Comparison of ENCODE assay signal across 9 cellular contexts in genomic region chr12:122063691-122064033, GRCh38. TPM values are rescaled to one million over a fixed set of nuclear protein-coding genes. Genes with fewer than 3 reads are reported as not detected.
DNase-seq lines count a peak whose midpoint lies in the region; ATAC-seq and TF ChIP-seq lines count a peak whose summit lies in the region.
"Had no signal": no experiment of that assay in that cellular context is flagged by ENCODE, and none has a peak within 500 bp of the region (broad histone marks: within the 10 kb centered on the region; RNA-seq: fewer than 3 reads in every experiment).

No MANE protein-coding gene starts in this region.

- dilution Hi-C loops in mammary epithelial cell (cut with HindIII; ENCODE audit: low sequenced_read_pairs), result loop anchor here (10.0 kb wide), 1 partner anchor 101 kb away; no protein-coding TSS in a partner anchor

- no peak overlapping the region for H3K4me3 ChIP-seq in mammary epithelial cell (replicated peaks in 1 of 3; ENCODE audit: insufficient read depth in 1 of 3, low read depth in 2 of 3, low read length in 3 of 3)
- H3K4me3 ChIP-seq in coronary artery, result peak overlapping the region; percentile 58
- no peak overlapping the region for H3K4me3 ChIP-seq in mucosa of stomach (ENCODE audit: low read length)
- peak overlapping the region; percentile 12 for H3K4me3 ChIP-seq in upper lobe of right lung

- H3K9me3 ChIP-seq in mammary epithelial cell (replicated peaks; ENCODE audit: insufficient read depth, low read length), result no peaks in the 10 kb centered on the region
- no peaks in the 10 kb centered on the region for H3K9me3 ChIP-seq in mucosa of stomach (ENCODE audit: control insufficient read depth, low read length)
- no peaks in the 10 kb centered on the region for H3K9me3 ChIP-seq in upper lobe of right lung

- TF ChIP-seq CTCF in MCF 10A (IDR thresholded peaks at IDR 0.05; ENCODE audit: unreplicated experiment) (no peak), mammary epithelial cell (conservative IDR thresholded peaks at IDR 0.05 in 1 of 2, IDR thresholded peaks at IDR 0.05 in 1 of 2; ENCODE audit: extremely low read depth in 1 of 2, insufficient read depth in 1 of 2, low read depth in 1 of 2, low read length in 2 of 2) (no peak), coronary artery (IDR thresholded peaks at IDR 0.05) (no peak), upper lobe of right lung (IDR thresholded peaks at IDR 0.05) (no peak)

- peaks cover 31% of the 10 kb centered on the region for H3K36me3 Mint-ChIP-seq in MCF 10A (ENCODE audit: insufficient read depth, unreplicated experiment)

- POLR2A ChIA-PET in MCF 10A (lab: Yijun Ruan, JAX), result interaction anchor here (0.5 to 1.8 kb wide), 8 partner anchors 9 to 127 kb away, joined by 3 to 12 read pairs (median 6); partner anchors contain the start of gene MLXIP

- no peaks in the 10 kb centered on the region for H3K27me3 ChIP-seq in mammary epithelial cell (ENCODE audit: insufficient read depth, low read length)
- no peaks in the 10 kb centered on the region for H3K27me3 ChIP-seq in mucosa of stomach (ENCODE audit: control insufficient read depth, insufficient read depth, low read length)
- H3K27me3 ChIP-seq in upper lobe of right lung, result no peaks in the 10 kb centered on the region

- DNase-seq in MCF 10A (ENCODE audit: unreplicated experiment) (no peak), mammary epithelial cell (no peak), coronary artery (ENCODE audit: low spot score) (no peak), upper lobe of right lung (no peak), NCI-H345 treated with DMSO at 0.1 percent for 48 hours (lab: John Stamatoyannopoulos, UW; ENCODE audit: unreplicated experiment) (no peak)
- DNase-seq in central memory CD4-positive, alpha-beta T cell, result no peak
- no peak for DNase-seq in activated effector memory CD4-positive, alpha-beta T cell treated with anti-CD3 and anti-CD28 coated beads, Interleukin-2, amount 50 U/mL, for 16 hours

- peak overlapping the region; percentile 87 for H3K27ac Mint-ChIP-seq in MCF 10A (ENCODE audit: low read depth, unreplicated experiment)

- H3K27ac ChIP-seq in mammary epithelial cell (ENCODE audit: insufficient read depth, low read depth, low read length) (no peak overlapping the region), coronary artery (peak overlapping the region; percentile 74 to 92), upper lobe of right lung (peak overlapping the region; percentile 72)

- intact Hi-C loops in MCF 10A (cut with micrococcal nuclease), result no loop called here
- intact Hi-C loops in mammary epithelial cell (cut with micrococcal nuclease), result loop anchor here (1.0 kb wide), 1 partner anchor 128 kb away; no protein-coding TSS in a partner anchor
- intact Hi-C loops in upper lobe of right lung (cut with DNase I), result no loop called here

- WGBS in mammary epithelial cell (ENCODE audit: low coverage, missing lambda C conversion rate), result 100% methylated on average over 1 of the region's 6 CpGs

- ATAC-seq in upper lobe of right lung, result no peak

- CTCF ChIA-PET in MCF 10A (lab: Yijun Ruan, JAX) (interaction anchor here (1.3 to 3.1 kb wide), 4 partner anchors 9 to 162 kb away, joined by 4 to 26 read pairs (median 7); partner anchors contain the start of gene DIABLO), mammary epithelial cell (lab: Charles Lee; ENCODE audit: low non-redundant PET) (no interaction called here)

- no peak overlapping the region for H2AFZ ChIP-seq in mammary epithelial cell (ENCODE audit: low read depth, low read length)

- peaks cover 16% of the 10 kb centered on the region for H3K4me1 ChIP-seq in mammary epithelial cell (ENCODE audit: insufficient read depth, low read length)
- H3K4me1 ChIP-seq in mucosa of stomach (ENCODE audit: control insufficient read depth, insufficient read depth, low read length), result peaks cover 45% of the 10 kb centered on the region
- peaks cover 34% of the 10 kb centered on the region for H3K4me1 ChIP-seq in upper lobe of right lung

- H4K20me1 ChIP-seq in mammary epithelial cell (ENCODE audit: insufficient read depth, low read length), result no peaks in the 10 kb centered on the region

- H3K79me2 ChIP-seq in mammary epithelial cell (ENCODE audit: insufficient read depth, low read length), result no peaks in the 10 kb centered on the region

- no peaks in the 10 kb centered on the region for H3K27me3 Mint-ChIP-seq in MCF 10A (ENCODE audit: insufficient read depth, unreplicated experiment)
- H3K27me3 Mint-ChIP-seq: naive thymus-derived CD8-positive, alpha-beta T cell had no signal

- H3K9me3 Mint-ChIP-seq in MCF 10A (ENCODE audit: unreplicated experiment), result no peaks in the 10 kb centered on the region
- H3K9me3 Mint-ChIP-seq: naive thymus-derived CD8-positive, alpha-beta T cell had no signal

- in situ Hi-C loops in mammary epithelial cell (cut with MboI; ENCODE audit: low sequenced_read_pairs in 2 of 2), result no loop called here

- no peak overlapping the region for H3K4me3 Mint-ChIP-seq in MCF 10A (ENCODE audit: unreplicated experiment)
- H3K4me3 Mint-ChIP-seq: naive thymus-derived CD8-positive, alpha-beta T cell had no signal

- peaks cover 13% of the 10 kb centered on the region for H3K4me1 Mint-ChIP-seq in MCF 10A (ENCODE audit: insufficient read depth, unreplicated experiment)

- TSS peak; percentile 14 for BruUV-seq in MCF 10A (replicated peaks; lab: Mats Ljungman, UMichigan)
- BruUV-seq in mammary epithelial cell (replicated peaks; lab: Mats Ljungman, UMichigan), result no TSS peak

- no peak overlapping the region for H3K4me2 ChIP-seq in mammary epithelial cell (ENCODE audit: insufficient read depth, low read depth, low read length)

- H3K9ac ChIP-seq in mammary epithelial cell (ENCODE audit: insufficient read depth, low read length) (no peak overlapping the region), mucosa of stomach (ENCODE audit: low read length) (peak overlapping the region; percentile 54)

- H3K36me3 ChIP-seq in mammary epithelial cell (ENCODE audit: insufficient read depth, low read length), result peaks cover 2% of the 10 kb centered on the region
- H3K36me3 ChIP-seq in mucosa of stomach (ENCODE audit: control insufficient read depth, insufficient read depth, low read length), result no peaks in the 10 kb centered on the region
- peaks cover 8% of the 10 kb centered on the region for H3K36me3 ChIP-seq in upper lobe of right lung

RNA-seq across cellular contexts. Expression of gene MLXIP, which starts 14.9 kb away (rescaled TPM):
- total RNA-seq in MCF 10A (2022) (34.2 and 35.6 TPM in 2 replicates), mammary epithelial cell (10 to 100 TPM; 17.7 to 53.6 TPM), upper lobe of right lung (57.4 TPM)
- polyA plus RNA-seq in mammary epithelial cell, result 14.3 TPM
- 50.3 TPM for polyA minus RNA-seq in mammary epithelial cell

RNA-seq across cellular contexts. Expression of gene BCL7A, which starts 42.0 kb away (rescaled TPM):
- 17.9 and 18.1 TPM in 2 replicates for total RNA-seq in MCF 10A (2022)
- 10 to 100 TPM; 15.8 to 27.7 TPM for total RNA-seq in mammary epithelial cell
- 17.4 TPM for polyA plus RNA-seq in mammary epithelial cell
- 15.9 TPM for polyA minus RNA-seq in mammary epithelial cell
- 11.4 TPM for total RNA-seq in upper lobe of right lung

Comparison
In these comparisons a context has a peak if more than half of its experiments do, and no peak if none do; other contexts are left out.
1. H3K4me3 ChIP-seq: peak in coronary artery (single experiment) and upper lobe of right lung (single experiment); none in mammary epithelial cell (0 of 3) and mucosa of stomach (single experiment).